In the genomic region with DNA sequence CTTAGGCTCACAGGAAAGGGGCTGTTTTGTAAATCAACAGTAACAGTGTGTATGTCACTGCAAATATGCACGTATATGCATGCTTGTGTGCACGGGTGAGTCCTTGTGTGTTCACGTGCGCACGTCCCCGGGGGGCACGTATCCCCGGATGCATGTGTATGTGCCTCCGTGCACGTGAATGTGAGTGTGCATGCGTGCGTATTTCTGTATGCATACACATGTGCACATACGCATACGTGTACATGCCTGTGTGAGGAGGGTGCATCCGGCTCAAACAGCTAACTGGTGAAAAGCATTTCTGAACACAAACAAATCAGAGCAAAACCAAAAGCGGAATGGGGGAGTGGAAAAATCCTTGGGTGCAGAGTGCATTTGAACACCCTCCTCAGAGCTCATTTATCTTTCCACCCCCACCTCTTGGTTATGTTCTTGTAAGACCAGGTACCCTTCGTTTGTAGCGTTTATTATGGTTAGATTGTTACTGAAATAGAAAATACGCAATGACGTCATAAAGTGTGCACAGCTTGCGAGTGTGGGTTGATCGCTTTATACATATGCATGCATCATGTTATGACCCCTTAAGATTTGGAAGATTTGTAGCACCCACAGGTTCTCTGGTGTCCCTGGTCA, we compare ENCODE assay signal across 8 cellular contexts. TPM values are rescaled to one million over a fixed set of nuclear protein-coding genes. Genes with fewer than 3 reads are reported as not detected.
A peak's percentile ranks its signal among the peaks of the same experiment; 100 is the strongest.
DNase-seq lines count a peak whose midpoint lies in the region; ATAC-seq, FAIRE-seq and TF ChIP-seq lines count a peak whose summit lies in the region.

No MANE protein-coding gene starts in this region.

- no peaks in the 10 kb centered on the region for H3K36me3 ChIP-seq in HUES64 (ENCODE audit: insufficient read depth, low read length)

- peaks cover 9% of the 10 kb centered on the region; the same call in 2 of the 3 replicates for H3K4me1 ChIP-seq in A549
- H3K4me1 ChIP-seq in HUES64 (ENCODE audit: insufficient read depth, low read length) = peaks cover 4% of the 10 kb centered on the region

- H3K4me3 ChIP-seq in A549 = peak overlapping the region; percentile 43
- H3K4me3 ChIP-seq in HUES64 (ENCODE audit: low read length) = peak overlapping the region; percentile 38
- peak overlapping the region; percentile 9 to 13 for H3K4me3 ChIP-seq in foreskin fibroblast (ENCODE audit: low read depth in 1 of 2, low read length in 2 of 2)

- no peak for DNase-seq in A549 (ENCODE audit: low read depth in 1 of 2, low spot score in 1 of 2)
- peak; percentile 24 for DNase-seq in activated CD8-positive, alpha-beta memory T cell treated with anti-CD3 and anti-CD28 coated beads, Interleukin-2, amount 50 U/mL, for 1 hour (ENCODE audit: extremely low read depth)
- no peak for DNase-seq in foreskin fibroblast
- peak; percentile 61 for DNase-seq in stimulated activated CD4-positive, alpha-beta T cell treated with anti-CD3 and anti-CD28 coated beads, Interleukin-4, amount 100 ng/mL, for 24 hours
- DNase-seq in NCI-H226 = no peak
- no peak for DNase-seq in SK-N-DZ (ENCODE audit: low spot score)

- TF ChIP-seq CTCF in A549 (IDR thresholded peaks at IDR 0.05) = no peak
- TF ChIP-seq CTCF in foreskin fibroblast (IDR thresholded peaks at IDR 0.05; ENCODE audit: low read depth, low read length) = no peak

- ATAC-seq in A549 = peak; percentile 39 to 57; a peak in 5 of 6 replicates
- peak; percentile 29 for ATAC-seq in GM19043 (IDR thresholded peaks at IDR 0.05; ENCODE audit: low read depth, unreplicated experiment)

- H3K9ac ChIP-seq in HUES64 (ENCODE audit: low read depth, low read length) = no peak overlapping the region

- H3K27ac ChIP-seq in A549 (0 out of 6 replicates have a peak overlapping the region, but pooled peaks of 1 of the 2 experiments have one; percentile 4), HUES64 (ENCODE audit: low read depth, low read length) (no peak overlapping the region)

- TF ChIP-seq POLR2A in A549 (IDR thresholded peaks at IDR 0.05; ENCODE audit: low read length) = no peak

- H3K9me3 ChIP-seq in A549 = no peaks in the 10 kb centered on the region
- no peaks in the 10 kb centered on the region for H3K9me3 ChIP-seq in HUES64 (ENCODE audit: insufficient read depth, low read depth, low read length)

- H3K4me2 ChIP-seq in A549 = peak overlapping the region; percentile 99

- 2% methylated on average over 15 of the region's 22 CpGs for WGBS in A549 (ENCODE audit: missing lambda C conversion rate)
- WGBS in HUES64 = 79% methylated on average over 22 of the region's 22 CpGs

- CTCF ChIA-PET in A549 (lab: Yijun Ruan, JAX) = interaction anchor here (0.6 to 2.9 kb wide), 34 partner anchors 9 to 466 kb away, joined by 3 to 26 read pairs (median 4); a partner anchor contains a TSS

- TF ChIP-seq EP300 in A549 (IDR thresholded peaks at IDR 0.05) = no peak

- POLR2A ChIA-PET in A549 (lab: Yijun Ruan, JAX) = interaction anchor here (1.8 kb wide), 1 partner anchor 95 kb away, joined by 10 read pairs; a partner anchor contains a TSS

- no peak for FAIRE-seq in A549 (lab: Jason Lieb, UNC)

- TF ChIP-seq RAD21 in A549 (conservative IDR thresholded peaks at IDR 0.05 in 1 of 2, IDR thresholded peaks at IDR 0.05 in 1 of 2) = no peak

- H3K27me3 ChIP-seq in HUES64 (ENCODE audit: insufficient read depth, low read length) = peaks cover 4% of the 10 kb centered on the region; the same call in 1 of the 2 replicates

TF ChIP-seq in A549, 52 proteins besides CTCF, POLR2A, EP300 and RAD21:
- no peak for TF ChIP-seq KDM5A (IDR thresholded peaks at IDR 0.05)
- no peak for TF ChIP-seq JUNB (IDR thresholded peaks at IDR 0.05)
- TF ChIP-seq, protein P1, sequence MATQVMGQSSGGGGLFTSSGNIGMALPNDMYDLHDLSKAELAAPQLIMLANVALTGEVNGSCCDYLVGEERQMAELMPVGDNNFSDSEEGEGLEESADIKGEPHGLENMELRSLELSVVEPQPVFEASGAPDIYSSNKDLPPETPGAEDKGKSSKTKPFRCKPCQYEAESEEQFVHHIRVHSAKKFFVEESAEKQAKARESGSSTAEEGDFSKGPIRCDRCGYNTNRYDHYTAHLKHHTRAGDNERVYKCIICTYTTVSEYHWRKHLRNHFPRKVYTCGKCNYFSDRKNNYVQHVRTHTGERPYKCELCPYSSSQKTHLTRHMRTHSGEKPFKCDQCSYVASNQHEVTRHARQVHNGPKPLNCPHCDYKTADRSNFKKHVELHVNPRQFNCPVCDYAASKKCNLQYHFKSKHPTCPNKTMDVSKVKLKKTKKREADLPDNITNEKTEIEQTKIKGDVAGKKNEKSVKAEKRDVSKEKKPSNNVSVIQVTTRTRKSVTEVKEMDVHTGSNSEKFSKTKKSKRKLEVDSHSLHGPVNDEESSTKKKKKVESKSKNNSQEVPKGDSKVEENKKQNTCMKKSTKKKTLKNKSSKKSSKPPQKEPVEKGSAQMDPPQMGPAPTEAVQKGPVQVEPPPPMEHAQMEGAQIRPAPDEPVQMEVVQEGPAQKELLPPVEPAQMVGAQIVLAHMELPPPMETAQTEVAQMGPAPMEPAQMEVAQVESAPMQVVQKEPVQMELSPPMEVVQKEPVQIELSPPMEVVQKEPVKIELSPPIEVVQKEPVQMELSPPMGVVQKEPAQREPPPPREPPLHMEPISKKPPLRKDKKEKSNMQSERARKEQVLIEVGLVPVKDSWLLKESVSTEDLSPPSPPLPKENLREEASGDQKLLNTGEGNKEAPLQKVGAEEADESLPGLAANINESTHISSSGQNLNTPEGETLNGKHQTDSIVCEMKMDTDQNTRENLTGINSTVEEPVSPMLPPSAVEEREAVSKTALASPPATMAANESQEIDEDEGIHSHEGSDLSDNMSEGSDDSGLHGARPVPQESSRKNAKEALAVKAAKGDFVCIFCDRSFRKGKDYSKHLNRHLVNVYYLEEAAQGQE (IDR thresholded peaks at IDR 0.05) = no peak
- no peak for TF ChIP-seq TP53 (CRISPR knock-in tag; IDR thresholded peaks at IDR 0.05)
- TF ChIP-seq, protein P2, sequence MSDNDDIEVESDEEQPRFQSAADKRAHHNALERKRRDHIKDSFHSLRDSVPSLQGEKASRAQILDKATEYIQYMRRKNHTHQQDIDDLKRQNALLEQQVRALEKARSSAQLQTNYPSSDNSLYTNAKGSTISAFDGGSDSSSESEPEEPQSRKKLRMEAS (IDR thresholded peaks at IDR 0.05) = no peak
TF ChIP-seq in A549: peak in this region for 0.

RNA-seq across cellular contexts. Expression of a gene that starts 7.0 kb away (rescaled TPM):
- 7.7 and 9.1 TPM in 2 replicates for polyA plus RNA-seq in A549 (2011; rRNA removed)
- polyA plus RNA-seq in A549 (2012; cell fraction: cytosol; rRNA removed) = 10.3 and 15.6 TPM in 2 replicates
- 86.8 and 111 TPM in 2 replicates for polyA plus RNA-seq in A549 (2012; cell fraction: nucleus; rRNA removed)
- polyA plus RNA-seq in A549 (2017; fragmentation: RNase III; extraction: RNeasy Plus Mini Kit Qiagen cat#74134 plus additional on column Dnase treatment) = 15.9 to 22.5 TPM (median 19.5 TPM) in 3 replicates
- polyA minus RNA-seq in A549 (2011; rRNA and poly(A)+ RNA removed) = 4.3 and 6.0 TPM in 2 replicates
- polyA plus RNA-seq in HUES64 (2013, experiment 1 of 2) = 7.8 TPM
- 10.2 TPM for polyA plus RNA-seq in HUES64 (2013, experiment 2 of 2)
- polyA plus RNA-seq in SK-N-DZ (2014; cell fraction: cytosol; rRNA removed) = 6.9 and 11.8 TPM in 2 replicates
- 23.9 and 33.5 TPM in 2 replicates for polyA plus RNA-seq in SK-N-DZ (2014; cell fraction: nucleus; rRNA removed)

RNA-seq across cellular contexts. Expression of a gene that starts 20.4 kb away (rescaled TPM):
- 0.75 and 0.76 TPM in 2 replicates for polyA plus RNA-seq in A549 (2011; rRNA removed)
- 0.91 and 1.4 TPM in 2 replicates for polyA plus RNA-seq in A549 (2012; cell fraction: cytosol; rRNA removed)
- polyA plus RNA-seq in A549 (2012; cell fraction: nucleus; rRNA removed) = 2.5 and 3.0 TPM in 2 replicates
- polyA plus RNA-seq in A549 (2017; fragmentation: RNase III; extraction: RNeasy Plus Mini Kit Qiagen cat#74134 plus additional on column Dnase treatment) = 2.2 to 3.0 TPM (median 2.8 TPM) in 3 replicates
- polyA minus RNA-seq in A549 (2011; rRNA and poly(A)+ RNA removed) = 0.74 and 1.3 TPM in 2 replicates
- 2.6 TPM for polyA plus RNA-seq in HUES64 (2013, experiment 1 of 2)
- 1.8 TPM for polyA plus RNA-seq in HUES64 (2013, experiment 2 of 2)
- 40.5 and 51.3 TPM in 2 replicates for polyA plus RNA-seq in SK-N-DZ (2014; cell fraction: cytosol; rRNA removed)
- polyA plus RNA-seq in SK-N-DZ (2014; cell fraction: nucleus; rRNA removed) = 53.5 and 59.1 TPM in 2 replicates

RNA-seq across cellular contexts. Expression of a gene that starts 38.3 kb away (rescaled TPM):
- 16.4 and 22.7 TPM in 2 replicates for polyA plus RNA-seq in A549 (2011; rRNA removed)
- 14.8 and 15.9 TPM in 2 replicates for polyA plus RNA-seq in A549 (2012; cell fraction: cytosol; rRNA removed)
- 74.0 and 86.8 TPM in 2 replicates for polyA plus RNA-seq in A549 (2012; cell fraction: nucleus; rRNA removed)
- 21.0 to 26.1 TPM (median 25.8 TPM) in 3 replicates for polyA plus RNA-seq in A549 (2017; fragmentation: RNase III; extraction: RNeasy Plus Mini Kit Qiagen cat#74134 plus additional on column Dnase treatment)
- 6.4 and 7.8 TPM in 2 replicates for polyA minus RNA-seq in A549 (2011; rRNA and poly(A)+ RNA removed)
- polyA plus RNA-seq in HUES64 (2013, experiment 1 of 2) = 35.6 TPM
- polyA plus RNA-seq in HUES64 (2013, experiment 2 of 2) = 32.7 TPM
- polyA plus RNA-seq in SK-N-DZ (2014; cell fraction: cytosol; rRNA removed) = 26.8 and 53.2 TPM in 2 replicates
- 295 and 358 TPM in 2 replicates for polyA plus RNA-seq in SK-N-DZ (2014; cell fraction: nucleus; rRNA removed)

RNA-seq across cellular contexts. Expression of a gene that starts 42.7 kb away (rescaled TPM):
- polyA plus RNA-seq in A549 (2011; rRNA removed) (12.1 and 16.5 TPM in 2 replicates), A549 (2017; fragmentation: RNase III; extraction: RNeasy Plus Mini Kit Qiagen cat#74134 plus additional on column Dnase treatment) (21.1 to 27.5 TPM (median 26.5 TPM) in 3 replicates)
- polyA plus RNA-seq in A549 (2012; cell fraction: cytosol; rRNA removed) = 15.9 and 16.1 TPM in 2 replicates
- polyA plus RNA-seq in A549 (2012; cell fraction: nucleus; rRNA removed) = 137 and 142 TPM in 2 replicates
- polyA minus RNA-seq in A549 (2011; rRNA and poly(A)+ RNA removed) = 4.6 and 6.1 TPM in 2 replicates
- 22.8 TPM for polyA plus RNA-seq in HUES64 (2013, experiment 1 of 2)
- 17.6 TPM for polyA plus RNA-seq in HUES64 (2013, experiment 2 of 2)
- 19.3 and 21.0 TPM in 2 replicates for polyA plus RNA-seq in SK-N-DZ (2014; cell fraction: cytosol; rRNA removed)
- 380 and 392 TPM in 2 replicates for polyA plus RNA-seq in SK-N-DZ (2014; cell fraction: nucleus; rRNA removed)

RNA-seq across cellular contexts. Expression of a gene that starts 51.6 kb away (rescaled TPM):
- polyA plus RNA-seq in A549 (2011; rRNA removed) (0.52 and 0.53 TPM in 2 replicates), A549 (2017; fragmentation: RNase III; extraction: RNeasy Plus Mini Kit Qiagen cat#74134 plus additional on column Dnase treatment) (2.1 to 2.4 TPM (median 2.3 TPM) in 3 replicates)
- 1.5 and 2.4 TPM in 2 replicates for polyA plus RNA-seq in A549 (2012; cell fraction: cytosol; rRNA removed)
- polyA plus RNA-seq in A549 (2012; cell fraction: nucleus; rRNA removed) = 5.4 and 7.4 TPM in 2 replicates
- polyA minus RNA-seq in A549 (2011; rRNA and poly(A)+ RNA removed) = 0.29 and 0.63 TPM in 2 replicates
- polyA plus RNA-seq in HUES64 (2013, experiment 1 of 2) = 4.0 TPM
- polyA plus RNA-seq in HUES64 (2013, experiment 2 of 2) = 5.1 TPM
- polyA plus RNA-seq in SK-N-DZ (2014; cell fraction: cytosol; rRNA removed) = 2.8 and 2.9 TPM in 2 replicates
- polyA plus RNA-seq in SK-N-DZ (2014; cell fraction: nucleus; rRNA removed) = 4.6 and 9.3 TPM in 2 replicates

Comparison
In these comparisons a context has a peak if more than half of its experiments do, and no peak if none do; other contexts are left out.
1. DNase-seq: peak in activated CD8-positive, alpha-beta memory T cell treated with anti-CD3 and anti-CD28 coated beads, Interleukin-2, amount 50 U/mL, for 1 hour (single experiment) and stimulated activated CD4-positive, alpha-beta T cell treated with anti-CD3 and anti-CD28 coated beads, Interleukin-4, amount 100 ng/mL, for 24 hours (single experiment); none in A549 (0 of 2), foreskin fibroblast (0 of 2), NCI-H226 (single experiment) and SK-N-DZ (single experiment).
2. Peak in every context shown above with its lines, with median percentiles within 50 percentile points of each other: H3K4me3 ChIP-seq.